12 cellular contexts compared by ENCODE assay signal in the genomic region with DNA sequence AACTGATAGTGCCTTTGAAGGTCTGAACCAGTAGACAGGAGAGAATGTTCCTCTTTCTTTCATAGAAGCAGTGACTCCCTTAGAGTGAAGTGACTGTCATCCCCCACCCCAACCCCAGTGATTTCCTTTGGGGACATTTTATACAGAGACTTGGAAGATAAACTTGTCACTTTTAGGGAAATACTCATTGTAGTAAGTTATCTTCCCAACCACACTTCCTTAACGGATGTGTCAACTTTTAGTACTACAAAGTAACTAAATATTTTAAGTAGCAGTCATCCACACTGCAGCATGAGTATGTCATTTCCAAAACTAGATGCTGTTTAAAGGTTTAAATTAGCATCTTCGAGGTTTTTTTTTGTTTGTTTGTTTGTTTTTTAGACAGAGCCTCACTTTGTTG. TPM values are rescaled to one million over a fixed set of nuclear protein-coding genes. Genes with fewer than 3 reads are reported as not detected.
A peak's percentile ranks its signal among the peaks of the same experiment; 100 is the strongest.
DNase-seq lines count a peak whose midpoint lies in the region; ATAC-seq and TF ChIP-seq lines count a peak whose summit lies in the region.
"Had no signal": no experiment of that assay in that cellular context is flagged by ENCODE, and none has a peak within 500 bp of the region (broad histone marks: within the 10 kb centered on the region; RNA-seq: fewer than 3 reads in every experiment).

No MANE protein-coding gene starts in this region.

- H3K27ac Mint-ChIP-seq in activated CD8-positive, alpha-beta T cell treated with anti-CD3 and anti-CD28 coated beads for 36 hours = peak overlapping the region; percentile 76
- no peak overlapping the region for H3K27ac Mint-ChIP-seq in activated CD8-positive, alpha-beta T cell treated with anti-CD3 and anti-CD28 coated beads, Interleukin-2, amount 10 ng/mL, durations not matched to agents 7 days and 5 days
- H3K27ac Mint-ChIP-seq in activated T-helper 2 cell treated with anti-CD3 and anti-CD28 coated beads, Interferon-gamma antibody, Interleukin-2, Interleukin-4, amounts not matched to agents 10 μg/mL and 5 μg/mL and 100 μg/mL, durations not matched to agents 14 hours and 24 hours and 36 hours = peak overlapping the region; percentile 79

- H3K36me3 Mint-ChIP-seq in activated CD8-positive, alpha-beta T cell treated with anti-CD3 and anti-CD28 coated beads for 36 hours (ENCODE audit: low read depth) = peaks cover 74% of the 10 kb centered on the region
- peaks cover 33% of the 10 kb centered on the region for H3K36me3 Mint-ChIP-seq in activated CD8-positive, alpha-beta T cell treated with anti-CD3 and anti-CD28 coated beads, Interleukin-2, amount 10 ng/mL, durations not matched to agents 7 days and 5 days (ENCODE audit: low read depth)
- H3K36me3 Mint-ChIP-seq in activated T-helper 2 cell treated with anti-CD3 and anti-CD28 coated beads, Interferon-gamma antibody, Interleukin-2, Interleukin-4, amounts not matched to agents 10 μg/mL and 5 μg/mL and 100 μg/mL, durations not matched to agents 14 hours and 24 hours and 36 hours (ENCODE audit: low read depth) = peaks cover 82% of the 10 kb centered on the region

- peaks cover 82% of the 10 kb centered on the region for H3K4me1 Mint-ChIP-seq in activated CD8-positive, alpha-beta T cell treated with anti-CD3 and anti-CD28 coated beads for 36 hours (ENCODE audit: low read depth)
- H3K4me1 Mint-ChIP-seq in activated CD8-positive, alpha-beta T cell treated with anti-CD3 and anti-CD28 coated beads, Interleukin-2, amount 10 ng/mL, durations not matched to agents 7 days and 5 days (ENCODE audit: low read depth) = peaks cover 31% of the 10 kb centered on the region
- peaks cover 66% of the 10 kb centered on the region for H3K4me1 Mint-ChIP-seq in activated T-helper 2 cell treated with anti-CD3 and anti-CD28 coated beads, Interferon-gamma antibody, Interleukin-2, Interleukin-4, amounts not matched to agents 10 μg/mL and 5 μg/mL and 100 μg/mL, durations not matched to agents 14 hours and 24 hours and 36 hours (ENCODE audit: low read depth)

- POLR2A ChIA-PET in activated CD8-positive, alpha-beta T cell treated with anti-CD3 and anti-CD28 coated beads for 36 hours (lab: Charles Lee) = interaction anchor here (0.6 kb wide), 1 partner anchor 17 kb away, joined by 3 read pairs; no protein-coding TSS in a partner anchor
- POLR2A ChIA-PET in activated CD8-positive, alpha-beta T cell treated with anti-CD3 and anti-CD28 coated beads, Interleukin-2, amount 10 ng/mL, durations not matched to agents 7 days and 5 days (lab: Charles Lee) = no interaction called here

- TF ChIP-seq POLR2A in GM18505 (IDR thresholded peaks at IDR 0.05; ENCODE audit: borderline replicate concordance, extremely low read depth, insufficient read depth, insufficient read length) = no peak

- no peak overlapping the region for H3K4me3 Mint-ChIP-seq in activated CD8-positive, alpha-beta T cell treated with anti-CD3 and anti-CD28 coated beads for 36 hours
- no peak overlapping the region for H3K4me3 Mint-ChIP-seq in activated CD8-positive, alpha-beta T cell treated with anti-CD3 and anti-CD28 coated beads, Interleukin-2, amount 10 ng/mL, durations not matched to agents 7 days and 5 days
- H3K4me3 Mint-ChIP-seq in activated T-helper 2 cell treated with anti-CD3 and anti-CD28 coated beads, Interferon-gamma antibody, Interleukin-2, Interleukin-4, amounts not matched to agents 10 μg/mL and 5 μg/mL and 100 μg/mL, durations not matched to agents 14 hours and 24 hours and 36 hours (ENCODE audit: low read depth) = no peak overlapping the region

- H3K4me3 ChIP-seq in mesodermal cell (ENCODE audit: extremely low read depth, insufficient read depth, low read length, poor library complexity, severe bottlenecking) = no peak overlapping the region
- H3K4me3 ChIP-seq: upper lobe of left lung had no signal

- TF ChIP-seq CTCF in activated CD8-positive, alpha-beta T cell treated with anti-CD3 and anti-CD28 coated beads for 36 hours (IDR thresholded peaks at IDR 0.05) = no peak

- H3K27ac ChIP-seq in mesodermal cell (ENCODE audit: low read depth, low read length, severe bottlenecking) = peak overlapping the region; percentile 55
- H3K27ac ChIP-seq: parathyroid adenoma had no signal

- CTCF ChIA-PET in activated CD8-positive, alpha-beta T cell treated with anti-CD3 and anti-CD28 coated beads for 36 hours (lab: Charles Lee) = no interaction called here
- CTCF ChIA-PET in activated CD8-positive, alpha-beta T cell treated with anti-CD3 and anti-CD28 coated beads, Interleukin-2, amount 10 ng/mL, durations not matched to agents 7 days and 5 days (lab: Charles Lee) = no interaction called here

- H3K27me3 Mint-ChIP-seq in activated CD8-positive, alpha-beta T cell treated with anti-CD3 and anti-CD28 coated beads for 36 hours = no peaks in the 10 kb centered on the region
- no peaks in the 10 kb centered on the region for H3K27me3 Mint-ChIP-seq in activated CD8-positive, alpha-beta T cell treated with anti-CD3 and anti-CD28 coated beads, Interleukin-2, amount 10 ng/mL, durations not matched to agents 7 days and 5 days (ENCODE audit: low read depth)
- H3K27me3 Mint-ChIP-seq in activated T-helper 2 cell treated with anti-CD3 and anti-CD28 coated beads, Interferon-gamma antibody, Interleukin-2, Interleukin-4, amounts not matched to agents 10 μg/mL and 5 μg/mL and 100 μg/mL, durations not matched to agents 14 hours and 24 hours and 36 hours (ENCODE audit: low read depth) = no peaks in the 10 kb centered on the region

- 80% methylated on average over 1 of the region's 2 CpGs; no CpG with 5 or more reads in 1 of the 2 experiments for WGBS in mesodermal cell (ENCODE audit: insufficient coverage in 2 of 2), 2 experiments

- no peaks in the 10 kb centered on the region for H3K36me3 ChIP-seq in mesodermal cell (ENCODE audit: control insufficient read depth, insufficient read depth, low read length)
- H3K36me3 ChIP-seq: upper lobe of left lung had no signal

- no peaks in the 10 kb centered on the region for H3K9me3 ChIP-seq in mesodermal cell (ENCODE audit: control insufficient read depth, low read length)
- H3K9me3 ChIP-seq: upper lobe of left lung had no signal

- peaks cover 6% of the 10 kb centered on the region for H3K9me3 Mint-ChIP-seq in activated CD8-positive, alpha-beta T cell treated with anti-CD3 and anti-CD28 coated beads for 36 hours
- no peaks in the 10 kb centered on the region for H3K9me3 Mint-ChIP-seq in activated CD8-positive, alpha-beta T cell treated with anti-CD3 and anti-CD28 coated beads, Interleukin-2, amount 10 ng/mL, durations not matched to agents 7 days and 5 days (ENCODE audit: insufficient read depth)
- H3K9me3 Mint-ChIP-seq in activated T-helper 2 cell treated with anti-CD3 and anti-CD28 coated beads, Interferon-gamma antibody, Interleukin-2, Interleukin-4, amounts not matched to agents 10 μg/mL and 5 μg/mL and 100 μg/mL, durations not matched to agents 14 hours and 24 hours and 36 hours = no peaks in the 10 kb centered on the region

- intact Hi-C loops in activated CD8-positive, alpha-beta T cell treated with anti-CD3 and anti-CD28 coated beads for 36 hours (cut with micrococcal nuclease) = no loop called here
- intact Hi-C loops in activated T-helper 2 cell treated with anti-CD3 and anti-CD28 coated beads, Interferon-gamma antibody, Interleukin-2, Interleukin-4, amounts not matched to agents 10 μg/mL and 5 μg/mL and 100 μg/mL, durations not matched to agents 14 hours and 24 hours and 36 hours (cut with micrococcal nuclease) = loop anchor here (5.0 kb wide), 1 partner anchor 219 kb away; no protein-coding TSS in a partner anchor

- no peak for ATAC-seq in activated CD8-positive, alpha-beta T cell treated with anti-CD3 and anti-CD28 coated beads for 36 hours
- no peak for ATAC-seq in activated CD8-positive, alpha-beta T cell treated with anti-CD3 and anti-CD28 coated beads, Interleukin-2, amount 10 ng/mL, durations not matched to agents 7 days and 5 days
- no peak for ATAC-seq in GM18505 (IDR thresholded peaks at IDR 0.05; ENCODE audit: unreplicated experiment)

- no peak for DNase-seq in activated CD8-positive, alpha-beta T cell treated with anti-CD3 and anti-CD28 coated beads for 36 hours
- no peak for DNase-seq in activated CD8-positive, alpha-beta T cell treated with anti-CD3 and anti-CD28 coated beads, Interleukin-2, amount 10 ng/mL, durations not matched to agents 7 days and 5 days
- peak; percentile 91 to 95 for DNase-seq in Kasumi-1 (lab: John Stamatoyannopoulos, UW)
- DNase-seq in activated T-helper 2 cell treated with anti-CD3 and anti-CD28 coated beads, Interferon-gamma antibody, Interleukin-2, Interleukin-4, amounts not matched to agents 10 μg/mL and 5 μg/mL and 100 μg/mL, durations not matched to agents 14 hours and 24 hours and 36 hours (ENCODE audit: low spot score) = no peak
- DNase-seq in SW 1271 (lab: John Stamatoyannopoulos, UW) = no peak
- DNase-seq in NCI-H748 (lab: John Stamatoyannopoulos, UW; ENCODE audit: unreplicated experiment) = no peak
- DNase-seq: activated CD4-positive, alpha-beta T cell treated with anti-CD3 and anti-CD28 coated beads for 48 hours; NCI-H2081; upper lobe of left lung had no signal

- no peaks in the 10 kb centered on the region for H3K4me1 ChIP-seq in mesodermal cell (ENCODE audit: control insufficient read depth, insufficient read depth, low read length, poor library complexity, severe bottlenecking)
- H3K4me1 ChIP-seq: parathyroid adenoma had no signal

RNA-seq across cellular contexts. Expression of gene LRRC8B, which starts 13.7 kb away (rescaled TPM):
- total RNA-seq in activated CD8-positive, alpha-beta T cell treated with anti-CD3 and anti-CD28 coated beads for 36 hours = 10 to 100 TPM; 24.9 to 31.7 TPM
- total RNA-seq in activated CD8-positive, alpha-beta T cell treated with anti-CD3 and anti-CD28 coated beads, Interleukin-2, amount 10 ng/mL, durations not matched to agents 7 days and 5 days = 10 to 100 TPM; 11.8 to 13.0 TPM
- 48.2 and 48.7 TPM in 2 replicates for total RNA-seq in activated T-helper 2 cell treated with anti-CD3 and anti-CD28 coated beads, Interferon-gamma antibody, Interleukin-2, Interleukin-4, amounts not matched to agents 10 μg/mL and 5 μg/mL and 100 μg/mL, durations not matched to agents 14 hours and 24 hours and 36 hours
- 10.4 TPM for polyA plus RNA-seq in mesodermal cell (2013, experiment 1 of 2)
- polyA plus RNA-seq in mesodermal cell (2013, experiment 2 of 2) = 8.1 TPM

Comparison
In these comparisons a context has a peak if more than half of its experiments do, and no peak if none do; other contexts are left out.
1. DNase-seq: peak in Kasumi-1 (2 of 2); none in activated CD8-positive, alpha-beta T cell treated with anti-CD3 and anti-CD28 coated beads for 36 hours (single experiment), activated CD8-positive, alpha-beta T cell treated with anti-CD3 and anti-CD28 coated beads, Interleukin-2, amount 10 ng/mL, durations not matched to agents 7 days and 5 days (single experiment), activated T-helper 2 cell treated with anti-CD3 and anti-CD28 coated beads, Interferon-gamma antibody, Interleukin-2, Interleukin-4, amounts not matched to agents 10 μg/mL and 5 μg/mL and 100 μg/mL, durations not matched to agents 14 hours and 24 hours and 36 hours (single experiment), SW 1271 (0 of 2) and NCI-H748 (single experiment).